Comparison of ENCODE assay signal across 8 cellular contexts in the genomic region with DNA sequence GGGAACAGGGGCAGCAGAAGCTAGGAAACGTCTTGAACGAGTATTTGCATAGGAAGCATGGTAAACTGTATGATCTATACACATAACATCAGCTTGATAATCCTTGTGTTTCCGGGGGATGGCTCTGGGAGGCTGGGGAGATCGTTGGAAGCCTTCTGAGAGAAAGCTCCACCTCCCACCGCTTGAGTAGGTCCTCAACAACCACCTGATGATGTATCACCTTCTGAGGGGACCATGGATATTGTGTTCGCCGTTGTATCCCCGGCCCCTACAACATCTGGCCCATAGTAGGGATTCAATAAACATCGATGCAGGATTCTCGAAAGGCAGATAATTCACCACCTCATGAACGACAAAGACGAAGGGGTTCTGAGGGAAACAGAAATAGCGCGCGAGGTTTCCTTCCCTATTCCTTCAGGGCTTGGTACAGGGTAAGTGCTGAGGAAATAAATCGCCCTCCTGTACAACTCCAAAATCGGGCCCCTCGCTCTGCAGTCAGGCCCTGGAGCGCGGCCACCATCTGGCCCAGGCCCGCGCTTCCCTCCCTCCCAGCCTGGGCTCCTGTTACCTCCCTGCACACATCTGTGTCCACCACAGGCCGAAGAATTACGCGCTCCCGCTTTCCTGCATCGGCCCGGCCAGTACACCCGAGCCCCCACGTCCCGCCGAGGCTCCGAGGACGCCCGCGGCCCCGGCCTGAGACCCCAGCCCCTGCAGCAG.
A peak's percentile ranks its signal among the peaks of the same experiment; 100 is the strongest.
DNase-seq lines count a peak whose midpoint lies in the region; ATAC-seq and TF ChIP-seq lines count a peak whose summit lies in the region.
"Not testable (repeated sequence)": the region's sequence is repeated elsewhere in the genome, so short reads cannot be mapped to it uniquely, and the experiment has no call there.

No MANE protein-coding gene starts in this region.

- no CpG with 5 or more reads among the region's 37 CpGs for WGBS in esophagus muscularis mucosa
- WGBS in suprapubic skin, result 20% methylated on average over 3 of the region's 37 CpGs

- not testable (repeated sequence) for H3K79me2 ChIP-seq in Karpas-422 (ENCODE audit: low read length)

- peak overlapping the region; percentile 50; the same call in 1 of the 2 replicates for H3K9ac ChIP-seq in Karpas-422 (ENCODE audit: low read length)

- H3K36me3 ChIP-seq in GM06990 (ENCODE audit: control insufficient read depth, insufficient read depth, low read length); Karpas-422 (ENCODE audit: insufficient read depth, low read length); esophagus muscularis mucosa; mucosa of descending colon (ENCODE audit: low read depth); suprapubic skin: not testable (repeated sequence)

- not testable (repeated sequence) for TF ChIP-seq POLR2A in esophagus muscularis mucosa (IDR thresholded peaks at IDR 0.05; ENCODE audit: low read depth); suprapubic skin (IDR thresholded peaks at IDR 0.05)

- not testable (repeated sequence) for H3K4me1 ChIP-seq in Karpas-422 (ENCODE audit: low read length); esophagus muscularis mucosa; mucosa of descending colon (ENCODE audit: low read depth); suprapubic skin

- not testable (repeated sequence) for H3K36me3 Mint-ChIP-seq in activated T-cell treated with anti-CD3 and anti-CD28 coated beads, Interleukin-2, amount 50 U/mL, for 24 hours (ENCODE audit: low read depth)

- not testable (repeated sequence) for DNase-seq in GM06990 (ENCODE audit: extremely low read depth, insufficient read length); Karpas-422; esophagus muscularis mucosa (ENCODE audit: extremely low spot score); mucosa of descending colon; suprapubic skin (ENCODE audit: low spot score in 2 of 2)
- DNase-seq in activated T-cell treated with anti-CD3 and anti-CD28 coated beads, Interleukin-2, amount 50 U/mL, for 24 hours, result peak; percentile 46

- H3K4me1 Mint-ChIP-seq in activated T-cell treated with anti-CD3 and anti-CD28 coated beads, Interleukin-2, amount 50 U/mL, for 24 hours (ENCODE audit: low read depth), result peaks cover 14% of the 10 kb centered on the region

- intact Hi-C loops in esophagus muscularis mucosa (cut with DNase I); mucosa of descending colon (cut with DNase I, micrococcal nuclease): not testable (repeated sequence)

- H3K9me3 ChIP-seq in Karpas-422 (ENCODE audit: low read length); esophagus muscularis mucosa; mucosa of descending colon; suprapubic skin: not testable (repeated sequence)

- ATAC-seq in GM21447 (IDR thresholded peaks at IDR 0.05; ENCODE audit: unreplicated experiment), result peak; percentile 32
- ATAC-seq in HG02970 (IDR thresholded peaks at IDR 0.05; ENCODE audit: low FRiP score, unreplicated experiment), result peak; percentile 8
- peak; percentile 68 for ATAC-seq in mucosa of descending colon

- not testable (repeated sequence) for H2AFZ ChIP-seq in Karpas-422 (ENCODE audit: low read length)

- not testable (repeated sequence) for H3K27ac Mint-ChIP-seq in activated T-cell treated with anti-CD3 and anti-CD28 coated beads, Interleukin-2, amount 50 U/mL, for 24 hours

- H3K9me3 Mint-ChIP-seq in activated T-cell treated with anti-CD3 and anti-CD28 coated beads, Interleukin-2, amount 50 U/mL, for 24 hours, result not testable (repeated sequence)

- H3K27me3 ChIP-seq in GM06990 (replicated peaks; ENCODE audit: control insufficient read depth, insufficient read depth, low read length); Karpas-422 (ENCODE audit: low read length); esophagus muscularis mucosa; suprapubic skin: not testable (repeated sequence)

- TF ChIP-seq CTCF in GM06990 (IDR thresholded peaks at IDR 0.05; ENCODE audit: insufficient read depth, low read length, poor library complexity, severe bottlenecking); esophagus muscularis mucosa (IDR thresholded peaks at IDR 0.05); mucosa of descending colon (IDR thresholded peaks at IDR 0.05); suprapubic skin (IDR thresholded peaks at IDR 0.05): not testable (repeated sequence)

- peak overlapping the region; percentile 51 for H3K4me2 ChIP-seq in Karpas-422 (ENCODE audit: low read depth, low read length, poor library complexity, severe bottlenecking)

- H3K4me3 ChIP-seq in GM06990 (replicated peaks; ENCODE audit: low read depth, low read length) (peak overlapping the region; percentile 50), Karpas-422 (ENCODE audit: low read length) (peak overlapping the region; percentile 57; the same call in 1 of the 2 replicates), esophagus muscularis mucosa (peak overlapping the region; percentile 36 to 55 (median 42)), suprapubic skin (peak overlapping the region; percentile 36)
- H3K4me3 ChIP-seq in mucosa of descending colon, result not testable (repeated sequence)

- H3K27me3 Mint-ChIP-seq in activated T-cell treated with anti-CD3 and anti-CD28 coated beads, Interleukin-2, amount 50 U/mL, for 24 hours, result not testable (repeated sequence)

- H3K4me3 Mint-ChIP-seq in activated T-cell treated with anti-CD3 and anti-CD28 coated beads, Interleukin-2, amount 50 U/mL, for 24 hours, result not testable (repeated sequence)

- not testable (repeated sequence) for H3K9me2 ChIP-seq in Karpas-422 (replicated peaks; ENCODE audit: insufficient read depth, low read length)

- H4K20me1 ChIP-seq in Karpas-422 (ENCODE audit: insufficient read depth, low read depth, low read length), result not testable (repeated sequence)

- H3K27ac ChIP-seq in Karpas-422 (ENCODE audit: low read length); esophagus muscularis mucosa (replicated peaks in 1 of 4); suprapubic skin: not testable (repeated sequence)

- not testable (repeated sequence) for TF ChIP-seq EP300 in esophagus muscularis mucosa (IDR thresholded peaks at IDR 0.05); suprapubic skin (IDR thresholded peaks at IDR 0.05)

Comparison
In these comparisons a context has a peak if more than half of its experiments do, and no peak if none do; other contexts are left out.
1. ATAC-seq: peak in every context shown above with its lines; median percentile 68 in mucosa of descending colon; 32 in GM21447; 8 in HG02970.